Comparison of ENCODE assay signal across 16 cellular contexts in the genomic region with DNA sequence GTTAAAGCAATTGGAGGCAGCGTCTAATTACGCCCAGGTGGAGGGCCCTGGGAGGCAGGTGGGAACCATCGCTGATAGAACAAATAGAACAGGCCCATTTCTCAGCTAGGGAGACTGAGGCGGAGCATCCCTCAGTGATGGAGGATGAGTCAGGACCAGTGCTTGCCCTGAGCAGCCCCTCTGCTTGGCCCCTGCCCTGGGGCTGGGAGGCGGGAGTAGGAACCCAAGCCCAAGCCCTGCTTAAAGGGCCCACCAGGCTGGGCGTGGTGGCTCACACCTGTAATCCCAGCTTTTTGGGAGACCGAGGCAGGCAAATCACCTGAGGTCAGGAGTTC. TPM values are rescaled to one million over a fixed set of nuclear protein-coding genes. Genes with fewer than 3 reads are reported as not detected.
DNase-seq lines count a peak whose midpoint lies in the region; ATAC-seq and TF ChIP-seq lines count a peak whose summit lies in the region.
"Had no signal": no experiment of that assay in that cellular context is flagged by ENCODE, and none has a peak within 500 bp of the region (broad histone marks: within the 10 kb centered on the region; RNA-seq: fewer than 3 reads in every experiment).

No MANE protein-coding gene starts in this region.

- peak; percentile 56 for DNase-seq in activated effector memory CD4-positive, alpha-beta T cell treated with anti-CD3 and anti-CD28 coated beads, Interleukin-2, amount 50 U/mL, for 16 hours
- no peak for DNase-seq in activated effector memory CD4-positive, alpha-beta T cell treated with Interleukin-2 at 50 U/mL for 16 hours
- peak; percentile 56 for DNase-seq in coronary artery (ENCODE audit: low spot score)
- DNase-seq in posterior vena cava (ENCODE audit: low spot score), result peak; percentile 50
- DNase-seq in CD8-positive, alpha-beta memory T cell, result no peak
- DNase-seq in T1000 (lab: John Stamatoyannopoulos, UW), result no peak
- DNase-seq: 8988T; AML-193; C1 segment of cervical spinal cord; CD4-positive, alpha-beta T cell; DMS153; EL; GDM1 had no signal

- no peaks in the 10 kb centered on the region for H3K27me3 ChIP-seq in BLaER1 treated with 17β-estradiol and CSF1 and Interleukin-3, amounts not matched to agents 10 nM and 100 nM
- no peaks in the 10 kb centered on the region for H3K27me3 ChIP-seq in CD8-positive, alpha-beta memory T cell (ENCODE audit: insufficient read depth, low read length, poor library complexity, severe bottlenecking)

- H3K4me1 Mint-ChIP-seq in CD8-positive, alpha-beta memory T cell, result peaks cover 3 to 13% (median 5%) of the 10 kb centered on the region in 3 donors

- TF ChIP-seq CTCF in coronary artery (IDR thresholded peaks at IDR 0.05), result no peak

- H3K4me3 Mint-ChIP-seq in CD8-positive, alpha-beta memory T cell, result no peak overlapping the region
- H3K4me3 Mint-ChIP-seq: CD4-positive, alpha-beta T cell had no signal

- no peak overlapping the region; a peak in 1 of 22 replicates for H3K27ac ChIP-seq in BLaER1 treated with 17β-estradiol and CSF1 and Interleukin-3, amounts not matched to agents 10 nM and 100 nM
- no peak overlapping the region for H3K27ac ChIP-seq in coronary artery
- H3K27ac ChIP-seq in CD8-positive, alpha-beta memory T cell (ENCODE audit: low read depth, low read length), result no peak overlapping the region
- H3K27ac ChIP-seq: HL-60 had no signal

- H3K4me3 ChIP-seq in BLaER1 treated with 17β-estradiol and CSF1 and Interleukin-3, amounts not matched to agents 10 nM and 100 nM, result no peak overlapping the region
- H3K4me3 ChIP-seq in coronary artery, result no peak overlapping the region
- H3K4me3 ChIP-seq in CD8-positive, alpha-beta memory T cell (ENCODE audit: low read length), result no peak overlapping the region

- peaks cover 0 to 2% (median 0%) of the 10 kb centered on the region in 5 donors for H3K9me3 Mint-ChIP-seq in CD8-positive, alpha-beta memory T cell
- H3K9me3 Mint-ChIP-seq: CD4-positive, alpha-beta T cell had no signal

- POLR2A ChIA-PET in CD8-positive, alpha-beta memory T cell (lab: Charles Lee), result no interaction called here

- no peak overlapping the region for H3K9ac ChIP-seq in BLaER1 treated with 17β-estradiol and CSF1 and Interleukin-3, amounts not matched to agents 10 nM and 100 nM

- H3K27ac Mint-ChIP-seq in CD8-positive, alpha-beta memory T cell, result no peak overlapping the region
- H3K27ac Mint-ChIP-seq: CD4-positive, alpha-beta T cell had no signal

- no peaks in the 10 kb centered on the region for H3K36me3 ChIP-seq in BLaER1 treated with 17β-estradiol and CSF1 and Interleukin-3, amounts not matched to agents 10 nM and 100 nM
- no peaks in the 10 kb centered on the region for H3K36me3 ChIP-seq in CD8-positive, alpha-beta memory T cell (ENCODE audit: insufficient read depth, low read length)

- H3K27me3 Mint-ChIP-seq in CD8-positive, alpha-beta memory T cell, result no peaks in the 10 kb centered on the region
- H3K27me3 Mint-ChIP-seq: CD4-positive, alpha-beta T cell had no signal

- CTCF ChIA-PET in CD8-positive, alpha-beta memory T cell (lab: Charles Lee), result interaction anchor here (1.1 kb wide), 1 partner anchor 101 kb away, joined by 3 read pairs; no protein-coding TSS in a partner anchor

- H3K4me2 ChIP-seq in BLaER1 treated with 17β-estradiol and CSF1 and Interleukin-3, amounts not matched to agents 10 nM and 100 nM, result peak overlapping the region in 7 of 11 experiments; percentile 47 to 90 (median 57); a peak in 8 of 22 replicates

- H3K4me1 ChIP-seq in BLaER1 treated with 17β-estradiol and CSF1 and Interleukin-3, amounts not matched to agents 10 nM and 100 nM, result peaks cover 47 to 70% (median 58%) of the 10 kb centered on the region in 10 experiments
- no peaks in the 10 kb centered on the region for H3K4me1 ChIP-seq in CD8-positive, alpha-beta memory T cell (ENCODE audit: insufficient read depth, low read length)

- ATAC-seq in GM19395 (IDR thresholded peaks at IDR 0.05; ENCODE audit: unreplicated experiment), result no peak

- 0 out of 22 replicates have a peak, but pooled peaks cover 0 to 2% (median 0%) of the 10 kb centered on the region in 11 experiments for H3K9me3 ChIP-seq in BLaER1 treated with 17β-estradiol and CSF1 and Interleukin-3, amounts not matched to agents 10 nM and 100 nM (replicated peaks in 1 of 11)
- no peaks in the 10 kb centered on the region for H3K9me3 ChIP-seq in CD8-positive, alpha-beta memory T cell (ENCODE audit: low read length)

- H4K20me1 ChIP-seq in BLaER1 treated with 17β-estradiol and CSF1 and Interleukin-3, amounts not matched to agents 10 nM and 100 nM, result no peaks in the 10 kb centered on the region

- intact Hi-C loops in posterior vena cava (cut with DNase I), result no loop called here

- H3K36me3 Mint-ChIP-seq in CD8-positive, alpha-beta memory T cell, result peaks cover 0 to 2% (median 0%) of the 10 kb centered on the region in 3 donors

RNA-seq across cellular contexts. Expression of gene SMAD7, which starts 56.5 kb away (rescaled TPM):
- total RNA-seq in posterior vena cava, result 10 to 100 TPM; 34.7 to 36.8 TPM
- total RNA-seq in CD8-positive, alpha-beta memory T cell, result 10 to 100 TPM; 23.3 TPM
- polyA plus RNA-seq in CD8-positive, alpha-beta memory T cell, result 7.0 TPM

Comparison
In these comparisons a context has a peak if more than half of its experiments do, and no peak if none do; other contexts are left out.
1. DNase-seq: peak in activated effector memory CD4-positive, alpha-beta T cell treated with anti-CD3 and anti-CD28 coated beads, Interleukin-2, amount 50 U/mL, for 16 hours (single experiment), coronary artery (single experiment) and posterior vena cava (single experiment); none in activated effector memory CD4-positive, alpha-beta T cell treated with Interleukin-2 at 50 U/mL for 16 hours (single experiment), CD8-positive, alpha-beta memory T cell (0 of 5) and T1000 (single experiment).